Comparison of ENCODE assay signal across 20 cellular contexts in the genomic region with DNA sequence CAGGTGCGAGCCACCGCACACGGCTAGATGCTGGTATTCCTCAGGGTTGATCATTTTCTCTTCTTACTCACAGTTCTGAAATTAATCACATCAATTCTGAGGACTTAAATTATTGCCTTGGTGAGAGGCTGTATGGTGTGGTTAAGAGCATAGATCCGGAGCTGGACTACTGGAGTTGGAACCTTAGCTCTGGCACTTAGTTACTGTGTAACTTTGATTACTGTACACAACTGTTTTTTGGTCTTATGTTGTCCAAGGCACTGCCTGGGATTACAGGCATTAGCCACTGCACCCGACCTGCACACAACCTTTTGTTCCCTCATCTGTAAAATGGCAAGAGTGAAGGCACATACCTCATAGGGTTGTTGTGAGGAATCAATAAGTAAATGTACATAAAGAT. TPM values are rescaled to one million over a fixed set of nuclear protein-coding genes. Genes with fewer than 3 reads are reported as not detected.
DNase-seq lines count a peak whose midpoint lies in the region; ATAC-seq, FAIRE-seq and TF ChIP-seq lines count a peak whose summit lies in the region.
"Had no signal": no experiment of that assay in that cellular context is flagged by ENCODE, and none has a peak within 500 bp of the region (broad histone marks: within the 10 kb centered on the region; RNA-seq: fewer than 3 reads in every experiment).

No MANE protein-coding gene starts in this region.

- intact Hi-C loops in GM12878 (cut with micrococcal nuclease; ENCODE audit: unreplicated experiment) (no loop called here), gastrocnemius medialis (cut with DNase I; ENCODE audit: low total_unique reads) (no loop called here), CD14-positive monocyte (cut with micrococcal nuclease) (no loop called here)

- no peaks in the 10 kb centered on the region for H3K27me3 Mint-ChIP-seq in chondrocyte (ENCODE audit: low read depth)
- H3K27me3 Mint-ChIP-seq in CD14-positive monocyte (ENCODE audit: low read depth in 3 of 3): peaks cover 0 to 3% (median 2%) of the 10 kb centered on the region in 3 donors

- in situ Hi-C loops in GM12878 (cut with MboI) (no loop called here), gastrocnemius medialis (cut with MboI; ENCODE audit: low sequenced_read_pairs in 4 of 4) (loop anchor here in 1 of 4 donors (25.0 kb wide), 1 partner anchor 89 kb away; no protein-coding TSS in a partner anchor)

- no peak overlapping the region for H2BK12ac ChIP-seq in mesenchymal stem cell (ENCODE audit: low read length in 2 of 2)

- no peaks in the 10 kb centered on the region for H3K36me3 Mint-ChIP-seq in chondrocyte (ENCODE audit: low read depth)
- H3K36me3 Mint-ChIP-seq in CD14-positive monocyte: no peaks in the 10 kb centered on the region

- H4K20me1 ChIP-seq in GM12878 (ENCODE audit: control insufficient read depth, insufficient read depth): no peaks in the 10 kb centered on the region

- no peaks in the 10 kb centered on the region for H3K9me3 Mint-ChIP-seq in chondrocyte (ENCODE audit: low read depth)
- H3K9me3 Mint-ChIP-seq in CD14-positive monocyte: peaks cover 0 to 2% (median 0%) of the 10 kb centered on the region in 7 donors
- H3K9me3 Mint-ChIP-seq: CD4-positive, alpha-beta memory T cell had no signal

- 0 out of 2 replicates have a peak, but pooled peaks cover 3% of the 10 kb centered on the region for H3K4me1 ChIP-seq in GM12878 (ENCODE audit: control insufficient read depth, insufficient read depth, low read length)
- peaks cover 7% of the 10 kb centered on the region for H3K4me1 ChIP-seq in mesenchymal stem cell (ENCODE audit: control insufficient read depth, insufficient read depth, low read depth, low read length)
- H3K4me1 ChIP-seq in gastrocnemius medialis: peaks cover 39 to 44% of the 10 kb centered on the region in 2 donors

- 38% methylated on average over 5 of the region's 5 CpGs for WGBS in GM12878 (ENCODE audit: insufficient coverage, insufficient replicate concordance, low lambda C conversion rate, missing lambda C conversion rate)
- 100% methylated on average over 2 of the region's 5 CpGs for WGBS in mesenchymal stem cell

- H3K27me3 ChIP-seq in GM12878 (replicated peaks in 1 of 2; ENCODE audit: control insufficient read depth in 2 of 2, insufficient read depth in 2 of 2, low read length in 1 of 2): no peaks in the 10 kb centered on the region; a peak in 1 of 4 replicates
- H3K27me3 ChIP-seq in mesenchymal stem cell (ENCODE audit: control insufficient read depth in 1 of 2, insufficient read depth in 1 of 2, low read length in 2 of 2): peaks cover 0 to 5% of the 10 kb centered on the region in 2 experiments
- H3K27me3 ChIP-seq in gastrocnemius medialis: no peaks in the 10 kb centered on the region

- H2BK15ac ChIP-seq in mesenchymal stem cell (ENCODE audit: low read depth, poor library complexity, severe bottlenecking): no peak overlapping the region

- H3K9ac ChIP-seq in GM12878 (ENCODE audit: control insufficient read depth, insufficient read depth, low read length) (no peak overlapping the region), mesenchymal stem cell (ENCODE audit: low read length) (no peak overlapping the region)
- H3K9ac ChIP-seq: GM23248 had no signal

- H2BK120ac ChIP-seq in mesenchymal stem cell (ENCODE audit: low read depth, low read length): no peak overlapping the region

- TF ChIP-seq RAD21 in GM12878 (IDR thresholded peaks at IDR 0.05; ENCODE audit: insufficient read depth, low read depth, low read length): no peak

- peak overlapping the region; percentile 37 for H4K8ac ChIP-seq in mesenchymal stem cell (ENCODE audit: low read length)

- H3K36me3 ChIP-seq in GM12878 (ENCODE audit: control insufficient read depth in 2 of 2, insufficient read depth in 2 of 2, low read length in 1 of 2) (no peaks in the 10 kb centered on the region), mesenchymal stem cell (ENCODE audit: control insufficient read depth in 1 of 2, insufficient read depth in 2 of 2, low read depth in 1 of 2, low read length in 2 of 2) (no peaks in the 10 kb centered on the region), gastrocnemius medialis (no peaks in the 10 kb centered on the region)

- H3K27ac ChIP-seq in GM12878 (ENCODE audit: control insufficient read depth, insufficient read depth): no peak overlapping the region
- H3K27ac ChIP-seq in mesenchymal stem cell (ENCODE audit: low read length, poor library complexity, severe bottlenecking): no peak overlapping the region
- peak overlapping the region in 3 of 4 donors; percentile 10 to 96 (median 89) for H3K27ac ChIP-seq in gastrocnemius medialis
- H3K27ac ChIP-seq: GM23248 had no signal

- SMC1A ChIA-PET in GM12878 (lab: Charles Lee; ENCODE audit: uncharacterized antibody, unreplicated experiment): no interaction called here

- H3K4me2 ChIP-seq in GM12878 (ENCODE audit: control insufficient read depth, insufficient read depth) (no peak overlapping the region), mesenchymal stem cell (ENCODE audit: low read length, poor library complexity, severe bottlenecking) (no peak overlapping the region)

- H3K14ac ChIP-seq in mesenchymal stem cell (ENCODE audit: low read length in 2 of 2): no peak overlapping the region

- TF ChIP-seq CTCF in GM12878 (IDR thresholded peaks at IDR 0.05 in 2 of 3, conservative IDR thresholded peaks at IDR 0.05 in 1 of 3; ENCODE audit: control insufficient read depth in 2 of 3, extremely low read depth in 1 of 3, insufficient read depth in 1 of 3, low read depth in 3 of 3, low read length in 3 of 3) (no peak), gastrocnemius medialis (IDR thresholded peaks at IDR 0.05 in 4 of 5, conservative IDR thresholded peaks at IDR 0.05 in 1 of 5) (no peak), chondrocyte (IDR thresholded peaks at IDR 0.05) (no peak), CD14-positive monocyte (IDR thresholded peaks at IDR 0.05) (no peak)

- H3K27ac Mint-ChIP-seq in chondrocyte (ENCODE audit: unreplicated experiment): no peak overlapping the region
- no peak overlapping the region for H3K27ac Mint-ChIP-seq in CD14-positive monocyte

- no peak for ATAC-seq in GM12878
- ATAC-seq in left lobe of liver: peak; percentile 55
- no peak for ATAC-seq in gastrocnemius medialis
- ATAC-seq: HCT116 had no signal

- POLR2A ChIA-PET in GM12878 (lab: Charles Lee): interaction anchor here (0.6 kb wide), 1 partner anchor 36 kb away, joined by 3 read pairs; no protein-coding TSS in a partner anchor

- TF ChIP-seq POLR2A in GM12878 (IDR thresholded peaks at IDR 0.05; ENCODE audit: low read depth, low read length) (no peak), gastrocnemius medialis (IDR thresholded peaks at IDR 0.05) (no peak)

- FAIRE-seq in GM12878 (lab: Jason Lieb, UNC): peak; percentile 18
- FAIRE-seq: GM12892, GM19239, H1 had no signal

- no peaks in the 10 kb centered on the region for H3K9me3 ChIP-seq in GM12878 (replicated peaks; ENCODE audit: control insufficient read depth, insufficient read depth, low read length)
- no peaks in the 10 kb centered on the region for H3K9me3 ChIP-seq in mesenchymal stem cell (ENCODE audit: control insufficient read depth, low read length)
- no peaks in the 10 kb centered on the region for H3K9me3 ChIP-seq in gastrocnemius medialis

- H3K4me1 Mint-ChIP-seq in chondrocyte (ENCODE audit: low read depth): peaks cover 16% of the 10 kb centered on the region
- H3K4me1 Mint-ChIP-seq in CD14-positive monocyte: peaks cover 13% of the 10 kb centered on the region

- no peak overlapping the region for H2AK5ac ChIP-seq in mesenchymal stem cell (ENCODE audit: low read length, severe bottlenecking)

- no peaks in the 10 kb centered on the region for H3K79me2 ChIP-seq in GM12878 (ENCODE audit: control insufficient read depth, insufficient read depth, low read length)

- H2AFZ ChIP-seq in GM12878 (ENCODE audit: control insufficient read depth, low read depth, low read length) (no peak overlapping the region), mesenchymal stem cell (ENCODE audit: low read depth, low read length) (no peak overlapping the region)
- H2AFZ ChIP-seq: GM23248 had no signal

- no peak overlapping the region for H3K18ac ChIP-seq in mesenchymal stem cell (ENCODE audit: low read depth in 1 of 2, low read length in 2 of 2)

- RAD21 ChIA-PET in GM12878 (lab: Charles Lee; ENCODE audit: unreplicated experiment): no interaction called here

- no peak overlapping the region for H3K23ac ChIP-seq in mesenchymal stem cell (ENCODE audit: low read length in 2 of 2)

- TF ChIP-seq EP300 in GM12878 (IDR thresholded peaks at IDR 0.05; ENCODE audit: borderline replicate concordance in 1 of 2, control insufficient read depth in 1 of 2, low read depth in 2 of 2, low read length in 2 of 2): no peak

- no peak overlapping the region for H3K4ac ChIP-seq in mesenchymal stem cell (ENCODE audit: low read depth in 1 of 2, low read length in 2 of 2)

- no peaks in the 10 kb centered on the region for H3K79me1 ChIP-seq in mesenchymal stem cell (replicated peaks; ENCODE audit: low read length, poor library complexity, severe bottlenecking)

- no peak overlapping the region for H4K91ac ChIP-seq in mesenchymal stem cell (ENCODE audit: low read length)

- no TSS peak for BruUV-seq in GM12878 (replicated peaks; lab: Mats Ljungman, UMichigan)

- H3K4me3 Mint-ChIP-seq in chondrocyte (ENCODE audit: unreplicated experiment) (no peak overlapping the region), CD14-positive monocyte (no peak overlapping the region)
- H3K4me3 Mint-ChIP-seq: CD4-positive, alpha-beta memory T cell had no signal

- DNase-seq in GM12878 (ENCODE audit: low read depth, low spot score) (no peak), left lobe of liver (ENCODE audit: low spot score) (no peak), mesenchymal stem cell (no peak), gastrocnemius medialis (no peak), chondrocyte (ENCODE audit: low spot score) (no peak), retina (no peak), CD14-positive monocyte (ENCODE audit: low spot score) (no peak)
- DNase-seq: C1 segment of cervical spinal cord; Calu3; CD4-positive, alpha-beta memory T cell; COR-L47; DMS53; DMS79 treated with DMSO at 0.1 percent for 48 hours; GF-D8; GM23248; H7 had no signal

- H2BK5ac ChIP-seq in mesenchymal stem cell (ENCODE audit: low read depth, low read length, poor library complexity, severe bottlenecking): no peak overlapping the region

- CTCF ChIA-PET in GM12878 (lab: Yijun Ruan, JAX): interaction anchor here (1.2 kb wide), 1 partner anchor 11 kb away, joined by 3 read pairs; no protein-coding TSS in a partner anchor

- H3K4me3 ChIP-seq in GM12878 (no peak overlapping the region), mesenchymal stem cell (ENCODE audit: insufficient read depth in 1 of 2, low read depth in 1 of 2, low read length in 2 of 2) (no peak overlapping the region), gastrocnemius medialis (peak overlapping the region in 1 of 4 donors; percentile 18)
- H3K4me3 ChIP-seq: GM23248 had no signal

RNA-seq across cellular contexts. Expression of gene THRAP3, which starts 25.6 kb away (rescaled TPM):
- total RNA-seq in GM12878 (2013; cell fraction: nucleolus; rRNA removed): 61.9 and 62.2 TPM in 2 replicates
- 76.2 and 77.4 TPM in 2 replicates for total RNA-seq in GM12878 (2014; rRNA removed)
- total RNA-seq in GM12878 (2014; rRNA removed; fragmentation: Illumina TruSeq; extraction: Trizol): 146 and 149 TPM in 2 replicates
- 135 and 136 TPM in 2 replicates for total RNA-seq in GM12878 (2021)
- polyA plus RNA-seq in GM12878 (2011; ENCODE audit: low read depth): 36.4 TPM
- 98.0 and 109 TPM in 2 replicates for polyA plus RNA-seq in GM12878 (2011; rRNA removed)
- polyA plus RNA-seq in GM12878 (2011; cell fraction: cytosol; rRNA removed): 53.6 and 64.1 TPM in 2 replicates
- 57.5 and 60.4 TPM in 2 replicates for polyA plus RNA-seq in GM12878 (2011; cell fraction: nucleus; rRNA removed)
- polyA plus RNA-seq in GM12878 (2012): 58.3 and 61.2 TPM in 2 replicates
- 153 and 173 TPM in 2 replicates for polyA plus RNA-seq in GM12878 (2014; fragmentation: Illumina TruSeq; extraction: Trizol)
- 100 to 1,000 TPM in 1 of 2 experiments, 10 to 100 TPM in 1; 76.3 to 173 TPM for polyA plus RNA-seq in GM12878 (2014; fragmentation: Nextera tagmentation; extraction: Ambion mirVana)
- 80.0 and 96.9 TPM in 2 replicates for polyA plus RNA-seq in GM12878 (2014; rRNA removed)
- 100 to 1,000 TPM; 135 to 151 TPM for polyA plus RNA-seq in GM12878 (2016; fragmentation: Nextera tagmentation; extraction: Ambion mirVana)
- polyA minus RNA-seq in GM12878 (2011; rRNA and poly(A)+ RNA removed): 112 and 132 TPM in 2 replicates
- polyA minus RNA-seq in GM12878 (2011; cell fraction: cytosol; rRNA and poly(A)+ RNA removed): 40.8 and 57.2 TPM in 2 replicates
- 33.6 and 44.1 TPM in 2 replicates for polyA minus RNA-seq in GM12878 (2011; cell fraction: nucleus; rRNA and poly(A)+ RNA removed)
- total RNA-seq in left lobe of liver: 34.8 TPM
- polyA plus RNA-seq in mesenchymal stem cell (2013, experiment 1 of 2): 64.5 TPM
- 60.8 TPM for polyA plus RNA-seq in mesenchymal stem cell (2013, experiment 2 of 2)
- total RNA-seq in gastrocnemius medialis: 100 to 1,000 TPM in 3 of 4 donors, 10 to 100 TPM in 1; 88.2 to 174 (median 146) TPM
- 88.7 to 106 TPM (median 106 TPM) in 3 replicates for total RNA-seq in chondrocyte
- 10 to 100 TPM; 35.7 to 63.4 TPM for polyA plus RNA-seq in CD14-positive monocyte

RNA-seq across cellular contexts. Expression of gene MAP7D1, which starts 42.7 kb away (rescaled TPM):
- 40.9 and 49.7 TPM in 2 replicates for total RNA-seq in GM12878 (2013; cell fraction: nucleolus; rRNA removed)
- total RNA-seq in GM12878 (2014; rRNA removed): 36.2 and 44.4 TPM in 2 replicates
- total RNA-seq in GM12878 (2014; rRNA removed; fragmentation: Illumina TruSeq; extraction: Trizol): 26.9 and 32.0 TPM in 2 replicates
- 95.6 and 97.6 TPM in 2 replicates for total RNA-seq in GM12878 (2021)
- polyA plus RNA-seq in GM12878 (2011; ENCODE audit: low read depth): 26.1 TPM
- 10.2 and 16.4 TPM in 2 replicates for polyA plus RNA-seq in GM12878 (2011; rRNA removed)
- polyA plus RNA-seq in GM12878 (2011; cell fraction: cytosol; rRNA removed): 16.5 and 22.1 TPM in 2 replicates
- 40.7 and 54.8 TPM in 2 replicates for polyA plus RNA-seq in GM12878 (2011; cell fraction: nucleus; rRNA removed)
- polyA plus RNA-seq in GM12878 (2012): 34.5 and 44.0 TPM in 2 replicates
- polyA plus RNA-seq in GM12878 (2014; fragmentation: Illumina TruSeq; extraction: Trizol): 17.8 and 38.9 TPM in 2 replicates
- 10 to 100 TPM in 1 of 2 experiments, 1 to 10 TPM in 1; 4.4 to 11.2 TPM for polyA plus RNA-seq in GM12878 (2014; fragmentation: Nextera tagmentation; extraction: Ambion mirVana)
- polyA plus RNA-seq in GM12878 (2014; rRNA removed): 45.3 and 55.6 TPM in 2 replicates
- polyA plus RNA-seq in GM12878 (2016; fragmentation: Nextera tagmentation; extraction: Ambion mirVana): 10 to 100 TPM; 10.0 to 14.4 TPM
- 9.6 and 19.9 TPM in 2 replicates for polyA minus RNA-seq in GM12878 (2011; rRNA and poly(A)+ RNA removed)
- polyA minus RNA-seq in GM12878 (2011; cell fraction: cytosol; rRNA and poly(A)+ RNA removed): 19.1 and 22.8 TPM in 2 replicates
- 8.7 and 20.3 TPM in 2 replicates for polyA minus RNA-seq in GM12878 (2011; cell fraction: nucleus; rRNA and poly(A)+ RNA removed)
- 13.3 TPM for total RNA-seq in left lobe of liver
- polyA plus RNA-seq in mesenchymal stem cell (2013, experiment 1 of 2): 97.8 TPM
- 97.8 TPM for polyA plus RNA-seq in mesenchymal stem cell (2013, experiment 2 of 2)
- total RNA-seq in gastrocnemius medialis: 100 to 1,000 TPM; 376 to 967 (median 474) TPM
- 159 to 177 TPM (median 173 TPM) in 3 replicates for total RNA-seq in chondrocyte
- 10 to 100 TPM; 12.3 to 13.6 TPM for polyA plus RNA-seq in CD14-positive monocyte

RNA-seq across cellular contexts. Expression of gene TRAPPC3, which starts 49.4 kb away (rescaled TPM):
- 29.1 and 32.2 TPM in 2 replicates for total RNA-seq in GM12878 (2013; cell fraction: nucleolus; rRNA removed)
- 68.0 and 72.2 TPM in 2 replicates for total RNA-seq in GM12878 (2014; rRNA removed)
- total RNA-seq in GM12878 (2014; rRNA removed; fragmentation: Illumina TruSeq; extraction: Trizol): 59.7 and 59.9 TPM in 2 replicates
- total RNA-seq in GM12878 (2021): 54.4 and 60.0 TPM in 2 replicates
- polyA plus RNA-seq in GM12878 (2011; ENCODE audit: low read depth): 43.1 TPM
- polyA plus RNA-seq in GM12878 (2011; rRNA removed): 75.3 and 80.2 TPM in 2 replicates
- polyA plus RNA-seq in GM12878 (2011; cell fraction: cytosol; rRNA removed): 60.3 and 63.1 TPM in 2 replicates
- 37.8 and 39.7 TPM in 2 replicates for polyA plus RNA-seq in GM12878 (2011; cell fraction: nucleus; rRNA removed)
- polyA plus RNA-seq in GM12878 (2012): 39.8 and 44.0 TPM in 2 replicates
- polyA plus RNA-seq in GM12878 (2014; fragmentation: Illumina TruSeq; extraction: Trizol): 77.8 and 93.7 TPM in 2 replicates
- polyA plus RNA-seq in GM12878 (2014; fragmentation: Nextera tagmentation; extraction: Ambion mirVana): 10 to 100 TPM; 14.7 to 24.5 TPM
- polyA plus RNA-seq in GM12878 (2014; rRNA removed): 73.1 and 74.9 TPM in 2 replicates
- 100 to 1,000 TPM; 113 to 122 TPM for polyA plus RNA-seq in GM12878 (2016; fragmentation: Nextera tagmentation; extraction: Ambion mirVana)
- 22.7 and 23.2 TPM in 2 replicates for polyA minus RNA-seq in GM12878 (2011; rRNA and poly(A)+ RNA removed)
- polyA minus RNA-seq in GM12878 (2011; cell fraction: cytosol; rRNA and poly(A)+ RNA removed): 11.0 and 13.9 TPM in 2 replicates
- polyA minus RNA-seq in GM12878 (2011; cell fraction: nucleus; rRNA and poly(A)+ RNA removed): 6.9 and 11.8 TPM in 2 replicates
- 24.8 TPM for total RNA-seq in left lobe of liver
- polyA plus RNA-seq in mesenchymal stem cell (2013, experiment 1 of 2): 78.6 TPM
- polyA plus RNA-seq in mesenchymal stem cell (2013, experiment 2 of 2): 81.9 TPM
- total RNA-seq in gastrocnemius medialis: 10 to 100 TPM; 57.5 to 72.4 (median 63.5) TPM
- total RNA-seq in chondrocyte: 67.7 to 74.5 TPM (median 69.7 TPM) in 3 replicates
- polyA plus RNA-seq in CD14-positive monocyte: 100 to 1,000 TPM; 125 to 136 TPM

Comparison
In these comparisons a context has a peak if more than half of its experiments do, and no peak if none do; other contexts are left out.
1. H3K27ac ChIP-seq: peak in gastrocnemius medialis (3 of 4); none in GM12878 (single experiment) and mesenchymal stem cell (single experiment).